Comparison of ENCODE assay signal across 8 cellular contexts in genomic region chr17:40561871-40562611, GRCh38. TPM values are rescaled to one million over a fixed set of nuclear protein-coding genes. Genes with fewer than 3 reads are reported as not detected.
DNase-seq lines count a peak whose midpoint lies in the region; ATAC-seq and TF ChIP-seq lines count a peak whose summit lies in the region.

No MANE protein-coding gene starts in this region.

- DNase-seq in activated gamma-delta T cell treated with Interleukin-2 at 50 U/mL for 16 hours = peak; percentile 52
- DNase-seq in activated gamma-delta T cell (lab: John Stamatoyannopoulos, UW) = no peak
- peak in 4 of 5 donors; percentile 47 to 87 (median 53) for DNase-seq in T-helper 1 cell
- DNase-seq in effector CD4-positive, alpha-beta T cell = peak; percentile 59
- peak; percentile 51 for DNase-seq in upper lobe of right lung
- DNase-seq in uterus = no peak
- no peak for DNase-seq in globus pallidus (ENCODE audit: low spot score)

- no peak for TF ChIP-seq POLR2A in uterus (IDR thresholded peaks at IDR 0.05)

- no peak overlapping the region for H3K4me3 ChIP-seq in upper lobe of right lung
- no peak overlapping the region for H3K4me3 ChIP-seq in uterus

- no peaks in the 10 kb centered on the region for H3K9me3 ChIP-seq in upper lobe of right lung
- H3K9me3 ChIP-seq in uterus = no peaks in the 10 kb centered on the region

- TF ChIP-seq CTCF in upper lobe of right lung (IDR thresholded peaks at IDR 0.05) (no peak), uterus (IDR thresholded peaks at IDR 0.05) (no peak)

- H3K27ac ChIP-seq in upper lobe of right lung (no peak overlapping the region), uterus (no peak overlapping the region)

- ATAC-seq in upper lobe of right lung = no peak
- no peak for ATAC-seq in GM21825 (IDR thresholded peaks at IDR 0.05; ENCODE audit: unreplicated experiment)

- intact Hi-C loops in upper lobe of right lung (cut with DNase I) = no loop called here
- intact Hi-C loops in uterus (cut with DNase I; ENCODE audit: low total_unique reads) = loop anchor here (2.0 kb wide), 1 partner anchor 121 kb away; no protein-coding TSS in a partner anchor

- peaks cover 19% of the 10 kb centered on the region for H3K4me1 ChIP-seq in upper lobe of right lung
- peaks cover 0 to 4% of the 10 kb centered on the region in 2 donors for H3K4me1 ChIP-seq in uterus

- H3K27me3 ChIP-seq in upper lobe of right lung = no peaks in the 10 kb centered on the region
- H3K27me3 ChIP-seq in uterus = no peaks in the 10 kb centered on the region

- H3K36me3 ChIP-seq in upper lobe of right lung = no peaks in the 10 kb centered on the region
- H3K36me3 ChIP-seq in uterus = no peaks in the 10 kb centered on the region

RNA-seq across cellular contexts. Expression of gene CCR7, which starts 3.2 kb away (rescaled TPM):
- total RNA-seq in upper lobe of right lung (1.1 TPM), uterus (under 1 TPM in 1 of 4 donors, not detected in 3; 0.14 TPM)

Comparison
In these comparisons a context has a peak if more than half of its experiments do, and no peak if none do; other contexts are left out.
1. DNase-seq: peak in activated gamma-delta T cell treated with Interleukin-2 at 50 U/mL for 16 hours (single experiment), T-helper 1 cell (4 of 5), effector CD4-positive, alpha-beta T cell (single experiment) and upper lobe of right lung (single experiment); none in activated gamma-delta T cell (single experiment), uterus (0 of 2) and globus pallidus (single experiment).